ENCODE assay signal across 24 cellular contexts in the genomic region with DNA sequence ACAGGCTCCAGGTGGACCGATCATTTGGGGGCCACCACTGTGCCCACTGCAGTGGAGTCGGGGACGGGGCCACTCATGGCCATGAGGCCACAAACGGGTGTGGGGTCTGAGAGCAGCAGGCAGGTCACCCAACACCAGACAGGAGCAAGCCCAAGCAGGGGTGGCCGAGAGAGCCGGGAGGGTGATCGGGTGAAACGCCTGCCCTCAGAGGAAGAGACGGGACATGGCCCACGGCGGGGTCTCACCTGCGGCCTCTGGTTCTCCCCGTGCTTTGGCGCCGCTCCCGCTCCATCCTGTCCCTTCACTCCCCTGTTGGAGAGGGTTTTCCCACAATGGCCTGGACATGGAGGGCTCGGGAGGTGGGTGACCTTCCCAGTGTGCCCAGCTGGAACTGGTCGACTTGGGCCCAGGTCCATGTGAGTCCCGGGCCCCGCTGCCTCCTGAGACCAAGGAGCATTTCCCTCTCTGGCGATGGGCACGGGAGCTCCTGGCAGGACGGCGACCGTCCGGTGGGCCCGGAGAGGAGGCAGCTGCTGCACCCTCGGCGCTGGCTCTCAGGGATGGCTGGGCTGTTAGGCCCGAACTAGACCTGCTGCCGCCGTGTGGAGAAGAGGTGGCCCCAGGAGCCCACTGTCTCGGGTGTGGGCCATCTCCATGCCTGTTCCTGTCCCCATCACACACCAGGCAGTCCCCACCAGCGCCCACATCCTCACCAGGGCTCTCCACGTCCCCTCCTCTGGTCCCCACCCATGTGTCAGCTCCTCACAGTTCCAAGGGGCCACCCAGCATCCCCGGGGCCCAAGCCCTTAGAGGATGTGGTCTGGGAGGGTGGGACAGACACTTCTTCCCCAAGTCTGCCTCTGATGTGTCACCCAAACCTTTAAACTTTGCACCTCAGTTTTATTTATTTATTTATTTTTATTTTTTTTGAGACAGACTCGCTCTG. TPM values are rescaled to one million over a fixed set of nuclear protein-coding genes. Genes with fewer than 3 reads are reported as not detected.
A peak's percentile ranks its signal among the peaks of the same experiment; 100 is the strongest.
DNase-seq lines count a peak whose midpoint lies in the region; ATAC-seq and TF ChIP-seq lines count a peak whose summit lies in the region.
"Had no signal": no experiment of that assay in that cellular context is flagged by ENCODE, and none has a peak within 500 bp of the region (broad histone marks: within the 10 kb centered on the region; RNA-seq: fewer than 3 reads in every experiment).

No MANE protein-coding gene starts in this region.

- no peaks in the 10 kb centered on the region for H3K9me3 ChIP-seq in naive thymus-derived CD4-positive, alpha-beta T cell (ENCODE audit: control insufficient read depth in 2 of 3, low read length in 3 of 3)
- H3K9me3 ChIP-seq in CD4-positive, alpha-beta memory T cell (ENCODE audit: control insufficient read depth in 1 of 2, low read length in 2 of 2) = no peaks in the 10 kb centered on the region
- H3K9me3 ChIP-seq: A549, MG63 had no signal

- TF ChIP-seq CTCF in dorsolateral prefrontal cortex (IDR thresholded peaks at IDR 0.05 in 54 of 56, conservative IDR thresholded peaks at IDR 0.05 in 2 of 56; ENCODE audit: low read depth in 1 of 56, partially characterized antibody in 56 of 56) = peak in 1 of 56 donors; percentile 12

- CTCF ChIA-PET in naive thymus-derived CD4-positive, alpha-beta T cell (lab: Charles Lee) = no interaction called here
- CTCF ChIA-PET in activated CD4-positive, alpha-beta T cell treated with anti-CD3 and anti-CD28 coated beads for 36 hours (lab: Charles Lee) = no interaction called here
- CTCF ChIA-PET in CD4-positive, alpha-beta memory T cell (lab: Charles Lee; ENCODE audit: partially characterized antibody) = no interaction called here

- H3K4me3 Mint-ChIP-seq in naive thymus-derived CD4-positive, alpha-beta T cell = no peak overlapping the region
- H3K4me3 Mint-ChIP-seq in activated CD4-positive, alpha-beta T cell treated with anti-CD3 and anti-CD28 coated beads for 36 hours = no peak overlapping the region
- H3K4me3 Mint-ChIP-seq in CD4-positive, alpha-beta memory T cell = no peak overlapping the region
- H3K4me3 Mint-ChIP-seq: activated T-cell treated with anti-CD3 and anti-CD28 coated beads, Interleukin-2, amount 50 U/mL, for 72 hours; CD8-positive, alpha-beta memory T cell; naive B cell; T-helper 1 cell treated with Interleukin-12 subunit alpha and Interleukin-12 subunit beta and Interleukin-4 antibody, amounts not matched to agents 30 μg/mL and 1 μg/mL, for 36 hours had no signal

- H3K27ac Mint-ChIP-seq in naive thymus-derived CD4-positive, alpha-beta T cell = no peak overlapping the region
- no peak overlapping the region for H3K27ac Mint-ChIP-seq in activated CD4-positive, alpha-beta T cell treated with anti-CD3 and anti-CD28 coated beads for 36 hours
- no peak overlapping the region for H3K27ac Mint-ChIP-seq in CD4-positive, alpha-beta memory T cell
- H3K27ac Mint-ChIP-seq: activated T-cell treated with anti-CD3 and anti-CD28 coated beads, Interleukin-2, amount 50 U/mL, for 72 hours; CD8-positive, alpha-beta memory T cell; progenitor cell of endocrine pancreas; T-helper 1 cell treated with Interleukin-12 subunit alpha and Interleukin-12 subunit beta and Interleukin-4 antibody, amounts not matched to agents 30 μg/mL and 1 μg/mL, for 36 hours had no signal

- H3K36me3 ChIP-seq in naive thymus-derived CD4-positive, alpha-beta T cell (ENCODE audit: control insufficient read depth in 2 of 3, insufficient read depth in 3 of 3, low read length in 3 of 3) = no peaks in the 10 kb centered on the region
- H3K36me3 ChIP-seq in CD4-positive, alpha-beta memory T cell (ENCODE audit: insufficient read depth, low read length) = no peaks in the 10 kb centered on the region
- H3K36me3 ChIP-seq: MG63 had no signal

- H3K4me1 Mint-ChIP-seq in naive thymus-derived CD4-positive, alpha-beta T cell = peaks cover 0 to 2% (median 0%) of the 10 kb centered on the region in 7 donors
- no peaks in the 10 kb centered on the region for H3K4me1 Mint-ChIP-seq in activated CD4-positive, alpha-beta T cell treated with anti-CD3 and anti-CD28 coated beads for 36 hours
- H3K4me1 Mint-ChIP-seq in CD4-positive, alpha-beta memory T cell = no peaks in the 10 kb centered on the region
- H3K4me1 Mint-ChIP-seq: CD8-positive, alpha-beta memory T cell had no signal

- H3K9me3 Mint-ChIP-seq in naive thymus-derived CD4-positive, alpha-beta T cell = peaks cover 0 to 2% (median 0%) of the 10 kb centered on the region in 11 donors
- no peaks in the 10 kb centered on the region for H3K9me3 Mint-ChIP-seq in activated CD4-positive, alpha-beta T cell treated with anti-CD3 and anti-CD28 coated beads for 36 hours (ENCODE audit: low read depth)
- no peaks in the 10 kb centered on the region for H3K9me3 Mint-ChIP-seq in CD4-positive, alpha-beta memory T cell
- H3K9me3 Mint-ChIP-seq: activated T-cell treated with anti-CD3 and anti-CD28 coated beads, Interleukin-2, amount 50 U/mL, for 72 hours; CD8-positive, alpha-beta memory T cell; naive B cell; T-helper 1 cell treated with Interleukin-12 subunit alpha and Interleukin-12 subunit beta and Interleukin-4 antibody, amounts not matched to agents 30 μg/mL and 1 μg/mL, for 36 hours had no signal

- intact Hi-C loops in left cardiac atrium (cut with DNase I) (no loop called here), Right ventricle myocardium superior (cut with DNase I) (no loop called here), dorsolateral prefrontal cortex (cut with DNase I) (no loop called here)
- intact Hi-C loops in naive thymus-derived CD4-positive, alpha-beta T cell (cut with micrococcal nuclease) = loop anchor here in 1 of 2 donors (10.0 kb wide), 1 partner anchor 127 kb away; no protein-coding TSS in a partner anchor
- intact Hi-C loops in activated CD4-positive, alpha-beta T cell treated with anti-CD3 and anti-CD28 coated beads for 36 hours (cut with DNase I, micrococcal nuclease) = no loop called here
- intact Hi-C loops in CD4-positive, alpha-beta memory T cell (cut with micrococcal nuclease) = no loop called here

- no peaks in the 10 kb centered on the region for H3K4me1 ChIP-seq in naive thymus-derived CD4-positive, alpha-beta T cell (ENCODE audit: control insufficient read depth in 2 of 2, insufficient read depth in 2 of 2, low read length in 2 of 2)
- H3K4me1 ChIP-seq in CD4-positive, alpha-beta memory T cell (ENCODE audit: insufficient read depth, low read length) = no peaks in the 10 kb centered on the region

- H3K4me3 ChIP-seq in dorsolateral prefrontal cortex = peak overlapping the region in 29 of 59 donors; percentile 6 to 82 (median 32)
- no peak overlapping the region for H3K4me3 ChIP-seq in naive thymus-derived CD4-positive, alpha-beta T cell (ENCODE audit: low read length)
- H3K4me3 ChIP-seq in CD4-positive, alpha-beta memory T cell (ENCODE audit: low read length in 2 of 2) = no peak overlapping the region
- H3K4me3 ChIP-seq: A549, MG63, SK-N-MC had no signal

- peaks cover 9 to 30% (median 20%) of the 10 kb centered on the region in 5 donors for H3K27me3 Mint-ChIP-seq in naive thymus-derived CD4-positive, alpha-beta T cell
- peaks cover 16% of the 10 kb centered on the region for H3K27me3 Mint-ChIP-seq in activated CD4-positive, alpha-beta T cell treated with anti-CD3 and anti-CD28 coated beads for 36 hours
- peaks cover 24 to 26% of the 10 kb centered on the region in 2 donors for H3K27me3 Mint-ChIP-seq in CD4-positive, alpha-beta memory T cell

- H3K36me3 Mint-ChIP-seq in naive thymus-derived CD4-positive, alpha-beta T cell = no peaks in the 10 kb centered on the region
- H3K36me3 Mint-ChIP-seq in activated CD4-positive, alpha-beta T cell treated with anti-CD3 and anti-CD28 coated beads for 36 hours (ENCODE audit: low read depth) = no peaks in the 10 kb centered on the region
- no peaks in the 10 kb centered on the region for H3K36me3 Mint-ChIP-seq in CD4-positive, alpha-beta memory T cell
- H3K36me3 Mint-ChIP-seq: CD8-positive, alpha-beta memory T cell; naive B cell had no signal

- POLR2A ChIA-PET in naive thymus-derived CD4-positive, alpha-beta T cell (lab: Charles Lee) = no interaction called here
- POLR2A ChIA-PET in activated CD4-positive, alpha-beta T cell treated with anti-CD3 and anti-CD28 coated beads for 36 hours (lab: Charles Lee) = no interaction called here
- POLR2A ChIA-PET in CD4-positive, alpha-beta memory T cell (lab: Charles Lee; ENCODE audit: partially characterized antibody) = no interaction called here

- DNase-seq in left cardiac atrium (peak; percentile 19), Right ventricle myocardium superior (no peak), dorsolateral prefrontal cortex (peak in 1 of 10 donors; percentile 50)
- no peak for DNase-seq in naive thymus-derived CD4-positive, alpha-beta T cell
- no peak for DNase-seq in activated CD4-positive, alpha-beta T cell treated with anti-CD3 and anti-CD28 coated beads for 36 hours
- DNase-seq in CD4-positive, alpha-beta memory T cell = no peak
- DNase-seq: activated CD4-positive, alpha-beta T cell treated with anti-CD3 and anti-CD28 coated beads for 4 hours; activated naive CD4-positive, alpha-beta T cell treated with anti-CD3 and anti-CD28 coated beads, Interleukin-2, amount 50 U/mL, for 16 hours; activated T-cell treated with anti-CD3 and anti-CD28 coated beads, Interleukin-2, amount 50 U/mL, for 72 hours; CD8-positive, alpha-beta memory T cell; dermis blood vessel endothelial cell; DMS153; mesendoderm; MG63; naive B cell; NCI-H1436 treated with DMSO at 0.1 percent for 48 hours; NCI-H510A had no signal

- H3K27ac ChIP-seq in dorsolateral prefrontal cortex = peak overlapping the region; percentile 40 to 100 (median 99)
- no peak overlapping the region for H3K27ac ChIP-seq in naive thymus-derived CD4-positive, alpha-beta T cell (ENCODE audit: low read depth, low read length)
- H3K27ac ChIP-seq in temporal lobe (ENCODE audit: low read depth, low read length) = peak overlapping the region; percentile 93
- H3K27ac ChIP-seq in CD4-positive, alpha-beta memory T cell (ENCODE audit: low read depth, low read length) = no peak overlapping the region
- H3K27ac ChIP-seq: A549, SK-N-MC had no signal

- ATAC-seq in left cardiac atrium (no peak), Right ventricle myocardium superior (ENCODE audit: poor library complexity) (no peak), HG03139 (IDR thresholded peaks at IDR 0.05; ENCODE audit: unreplicated experiment) (no peak)
- ATAC-seq in naive thymus-derived CD4-positive, alpha-beta T cell = peak; percentile 47
- ATAC-seq in activated CD4-positive, alpha-beta T cell treated with anti-CD3 and anti-CD28 coated beads for 36 hours = no peak
- ATAC-seq: A549; activated T-cell treated with anti-CD3 and anti-CD28 coated beads, Interleukin-2, amount 50 U/mL, for 72 hours; Panc1 had no signal

- no peaks in the 10 kb centered on the region for H3K27me3 ChIP-seq in dorsolateral prefrontal cortex
- H3K27me3 ChIP-seq in naive thymus-derived CD4-positive, alpha-beta T cell (ENCODE audit: control insufficient read depth in 2 of 2, insufficient read depth in 2 of 2, low read length in 2 of 2) = peaks cover 0 to 11% of the 10 kb centered on the region in 2 donors
- peaks cover 13% of the 10 kb centered on the region for H3K27me3 ChIP-seq in CD4-positive, alpha-beta memory T cell (ENCODE audit: insufficient read depth, low read length)
- H3K27me3 ChIP-seq: MG63 had no signal

RNA-seq across cellular contexts. Expression of a gene that starts 13.4 kb away (rescaled TPM):
- 1 to 10 TPM; 8.3 to 9.9 TPM for total RNA-seq in left cardiac atrium
- 8.0 TPM for total RNA-seq in Right ventricle myocardium superior
- total RNA-seq in dorsolateral prefrontal cortex = 10 to 100 TPM; 25.1 to 66.1 (median 38.0) TPM
- total RNA-seq in naive thymus-derived CD4-positive, alpha-beta T cell = 1 to 10 TPM in 1 of 5 experiments, under 1 TPM in 3, not detected in 1; 0.05 to 3.8 (median 0.68) TPM
- polyA plus RNA-seq in naive thymus-derived CD4-positive, alpha-beta T cell = not detected
- 16.7 TPM for total RNA-seq in temporal lobe
- under 1 TPM in 1 of 2 experiments, not detected in 1; 0.05 TPM for total RNA-seq in activated CD4-positive, alpha-beta T cell treated with anti-CD3 and anti-CD28 coated beads for 36 hours
- not detected for total RNA-seq in CD4-positive, alpha-beta memory T cell
- not detected for polyA plus RNA-seq in CD4-positive, alpha-beta memory T cell
- total RNA-seq: CD8-positive, alpha-beta memory T cell had no signal
- polyA plus RNA-seq: CD8-positive, alpha-beta memory T cell had no signal

Comparison
In these comparisons a context has a peak if more than half of its experiments do, and no peak if none do; other contexts are left out.
1. H3K27ac ChIP-seq: peak in dorsolateral prefrontal cortex (59 of 59) and temporal lobe (single experiment); none in naive thymus-derived CD4-positive, alpha-beta T cell (single experiment) and CD4-positive, alpha-beta memory T cell (single experiment).